ENCODE assay signal across 20 cellular contexts in the genomic region with DNA sequence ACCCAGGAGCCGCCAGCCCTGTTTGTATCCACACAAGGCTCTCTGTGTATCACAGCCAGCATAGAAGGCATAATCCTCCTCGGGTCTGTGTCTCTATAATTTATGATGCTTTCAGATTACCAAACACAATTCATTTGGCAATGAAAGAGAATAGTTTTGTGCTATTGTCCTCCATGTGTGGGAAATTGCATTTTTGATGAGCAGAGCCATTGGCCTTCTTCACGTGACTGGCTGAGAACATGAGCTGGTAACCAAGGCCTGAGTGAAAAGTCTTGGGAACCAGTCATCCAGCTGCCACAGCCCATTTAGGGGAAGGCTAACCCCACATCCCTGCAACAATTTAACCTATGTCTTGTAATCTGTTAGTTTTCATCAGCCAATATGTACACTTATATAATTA.
"Had no signal": no experiment of that assay in that cellular context is flagged by ENCODE, and none has a peak within 500 bp of the region (broad histone marks: within the 10 kb centered on the region; RNA-seq: fewer than 3 reads in every experiment).

No MANE protein-coding gene starts in this region.

- H2AFZ ChIP-seq: hepatocyte had no signal

- H3K4me3 ChIP-seq: breast epithelium, coronary artery, hepatocyte, spleen, tibial artery had no signal

- H3K9me3 ChIP-seq: breast epithelium, spleen, tibial artery had no signal

- H3K36me3 ChIP-seq: breast epithelium, spleen had no signal

- H3K27ac ChIP-seq: breast epithelium, coronary artery, epithelial cell of prostate, hepatocyte, spleen, tibial artery, VCaP had no signal

- ATAC-seq: activated CD4-positive, CD25-positive, alpha-beta regulatory T cell treated with anti-CD3 and anti-CD28 coated beads, Interleukin-2, amount 50 U/mL, for 24 hours; activated CD8-positive, alpha-beta memory T cell treated with anti-CD3 and anti-CD28 coated beads, Interleukin-2, amount 10 ng/mL, durations not matched to agents 7 days and 5 days; activated CD8-positive, alpha-beta T cell treated with anti-CD3 and anti-CD28 coated beads for 36 hours; left lobe of liver; natural killer cell; stimulated activated naive CD8-positive, alpha-beta T cell treated with anti-CD3 and anti-CD28 coated beads, Interleukin-15, Interleukin-2, amounts not matched to agents 100 U/mL and 50 U/mL, for 24 hours had no signal

- H3K4me1 ChIP-seq: breast epithelium, spleen had no signal

- H3K4me2 ChIP-seq: hepatocyte had no signal

- H3K27me3 ChIP-seq: breast epithelium, hepatocyte, spleen, tibial artery had no signal

- DNase-seq: activated CD4-positive, alpha-beta T cell treated with anti-CD3 and anti-CD28 coated beads, Interleukin-2, amount 10 ng/mL, durations not matched to agents 24 days and 14 days; activated CD8-positive, alpha-beta memory T cell treated with anti-CD3 and anti-CD28 coated beads, Interleukin-2, amount 10 ng/mL, durations not matched to agents 7 days and 5 days; activated CD8-positive, alpha-beta T cell treated with anti-CD3 and anti-CD28 coated beads for 36 hours; activated gamma-delta T cell; activated T-cell treated with anti-CD3 and anti-CD28 coated beads for 4 hours; foreskin melanocyte; immature natural killer cell; midbrain; natural killer cell; spleen; stimulated activated CD4-positive, alpha-beta T cell treated with anti-CD3 and anti-CD28 coated beads, Interleukin-4, amount 100 ng/mL, for 24 hours; stimulated activated naive CD8-positive, alpha-beta T cell treated with anti-CD3 and anti-CD28 coated beads, Interleukin-15, Interleukin-2, amounts not matched to agents 100 U/mL and 50 U/mL, for 24 hours; tibial artery had no signal
